In genomic region chr16:73011926-73012325, GRCh38 we compare ENCODE assay signal across 2 cellular contexts.
TF ChIP-seq lines count a peak whose summit lies in the region.

No MANE protein-coding gene starts in this region.

TF ChIP-seq in SK-N-SH, 30 proteins besides CTCF, POLR2A, EP300 and RAD21 (continued from another document):
- TF ChIP-seq IRF3 (IDR thresholded peaks at IDR 0.05; ENCODE audit: low read depth, low read length): no peak
- no peak for TF ChIP-seq USF1 (IDR thresholded peaks at IDR 0.05; ENCODE audit: borderline replicate concordance, low read depth)
- TF ChIP-seq USF2 (IDR thresholded peaks at IDR 0.05; ENCODE audit: borderline replicate concordance, low read depth, low read length): no peak
- TF ChIP-seq CHD2 (IDR thresholded peaks at IDR 0.05; ENCODE audit: low read length, partially characterized antibody): no peak
- TF ChIP-seq REST (IDR thresholded peaks at IDR 0.05; ENCODE audit: low read depth, low read length): no peak
- TF ChIP-seq ZBTB33 (IDR thresholded peaks at IDR 0.05; ENCODE audit: borderline replicate concordance, low read depth): no peak

TF ChIP-seq in SK-N-SH treated with all-trans-retinoic acid at 6 μM for 48 hours, 23 proteins besides CTCF, POLR2A, EP300 and RAD21 (continued from another document):
- no peak for TF ChIP-seq CREB5 (CRISPR knock-in tag; IDR thresholded peaks at IDR 0.05; ENCODE audit: low read depth)
- TF ChIP-seq ARNTL (CRISPR knock-in tag; IDR thresholded peaks at IDR 0.05; ENCODE audit: borderline replicate concordance, low read depth): no peak
- no peak for TF ChIP-seq TSHZ2 (CRISPR knock-in tag; IDR thresholded peaks at IDR 0.05)
